In the genomic region with DNA sequence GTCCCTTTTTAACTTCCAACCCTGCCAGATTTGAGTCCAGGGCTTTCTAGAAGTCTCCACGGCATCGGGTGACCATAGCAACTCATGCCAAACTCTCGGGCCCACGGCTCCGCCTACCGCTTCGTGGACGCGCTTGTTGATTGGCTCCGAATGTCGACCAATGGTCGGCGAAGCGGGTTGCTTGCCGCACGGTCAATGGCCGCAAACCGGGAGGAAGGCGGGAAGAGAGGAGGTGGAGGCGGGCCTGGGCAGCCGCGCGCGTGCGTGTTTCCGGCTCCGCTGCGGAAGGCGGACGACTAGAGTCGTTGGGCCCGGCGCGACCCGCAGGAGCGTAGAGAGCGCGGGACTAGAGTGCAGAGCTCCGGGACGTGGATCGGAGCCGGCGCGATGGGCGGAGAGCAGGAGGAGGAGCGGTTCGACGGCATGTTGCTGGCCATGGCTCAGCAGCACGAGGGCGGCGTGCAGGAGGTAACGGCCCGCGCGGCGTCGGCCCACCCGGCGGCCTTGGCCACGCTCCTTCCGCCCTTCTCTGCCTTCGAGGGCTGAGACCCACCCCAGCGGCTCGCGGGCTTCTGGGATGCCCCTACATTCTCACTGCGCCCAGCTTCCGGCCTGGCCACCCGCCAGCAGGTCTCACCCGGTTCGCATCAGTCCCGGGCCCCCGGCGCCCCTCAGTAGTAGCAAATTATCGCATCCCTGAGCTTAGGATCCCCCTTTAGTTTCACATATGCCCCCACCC, we compare ENCODE assay signal across 1 cellular context.
TF ChIP-seq lines count a peak whose summit lies in the region.

A gene (plus strand): TSS at position 282 of the 739 bp plus-strand sequence. CDS start 106 bp downstream, at position 388.

TF ChIP-seq in HepG2, 621 proteins besides CTCF, POLR2A, EP300 and RAD21 (continued from another document and continues in another):
- TF ChIP-seq, protein P1, sequence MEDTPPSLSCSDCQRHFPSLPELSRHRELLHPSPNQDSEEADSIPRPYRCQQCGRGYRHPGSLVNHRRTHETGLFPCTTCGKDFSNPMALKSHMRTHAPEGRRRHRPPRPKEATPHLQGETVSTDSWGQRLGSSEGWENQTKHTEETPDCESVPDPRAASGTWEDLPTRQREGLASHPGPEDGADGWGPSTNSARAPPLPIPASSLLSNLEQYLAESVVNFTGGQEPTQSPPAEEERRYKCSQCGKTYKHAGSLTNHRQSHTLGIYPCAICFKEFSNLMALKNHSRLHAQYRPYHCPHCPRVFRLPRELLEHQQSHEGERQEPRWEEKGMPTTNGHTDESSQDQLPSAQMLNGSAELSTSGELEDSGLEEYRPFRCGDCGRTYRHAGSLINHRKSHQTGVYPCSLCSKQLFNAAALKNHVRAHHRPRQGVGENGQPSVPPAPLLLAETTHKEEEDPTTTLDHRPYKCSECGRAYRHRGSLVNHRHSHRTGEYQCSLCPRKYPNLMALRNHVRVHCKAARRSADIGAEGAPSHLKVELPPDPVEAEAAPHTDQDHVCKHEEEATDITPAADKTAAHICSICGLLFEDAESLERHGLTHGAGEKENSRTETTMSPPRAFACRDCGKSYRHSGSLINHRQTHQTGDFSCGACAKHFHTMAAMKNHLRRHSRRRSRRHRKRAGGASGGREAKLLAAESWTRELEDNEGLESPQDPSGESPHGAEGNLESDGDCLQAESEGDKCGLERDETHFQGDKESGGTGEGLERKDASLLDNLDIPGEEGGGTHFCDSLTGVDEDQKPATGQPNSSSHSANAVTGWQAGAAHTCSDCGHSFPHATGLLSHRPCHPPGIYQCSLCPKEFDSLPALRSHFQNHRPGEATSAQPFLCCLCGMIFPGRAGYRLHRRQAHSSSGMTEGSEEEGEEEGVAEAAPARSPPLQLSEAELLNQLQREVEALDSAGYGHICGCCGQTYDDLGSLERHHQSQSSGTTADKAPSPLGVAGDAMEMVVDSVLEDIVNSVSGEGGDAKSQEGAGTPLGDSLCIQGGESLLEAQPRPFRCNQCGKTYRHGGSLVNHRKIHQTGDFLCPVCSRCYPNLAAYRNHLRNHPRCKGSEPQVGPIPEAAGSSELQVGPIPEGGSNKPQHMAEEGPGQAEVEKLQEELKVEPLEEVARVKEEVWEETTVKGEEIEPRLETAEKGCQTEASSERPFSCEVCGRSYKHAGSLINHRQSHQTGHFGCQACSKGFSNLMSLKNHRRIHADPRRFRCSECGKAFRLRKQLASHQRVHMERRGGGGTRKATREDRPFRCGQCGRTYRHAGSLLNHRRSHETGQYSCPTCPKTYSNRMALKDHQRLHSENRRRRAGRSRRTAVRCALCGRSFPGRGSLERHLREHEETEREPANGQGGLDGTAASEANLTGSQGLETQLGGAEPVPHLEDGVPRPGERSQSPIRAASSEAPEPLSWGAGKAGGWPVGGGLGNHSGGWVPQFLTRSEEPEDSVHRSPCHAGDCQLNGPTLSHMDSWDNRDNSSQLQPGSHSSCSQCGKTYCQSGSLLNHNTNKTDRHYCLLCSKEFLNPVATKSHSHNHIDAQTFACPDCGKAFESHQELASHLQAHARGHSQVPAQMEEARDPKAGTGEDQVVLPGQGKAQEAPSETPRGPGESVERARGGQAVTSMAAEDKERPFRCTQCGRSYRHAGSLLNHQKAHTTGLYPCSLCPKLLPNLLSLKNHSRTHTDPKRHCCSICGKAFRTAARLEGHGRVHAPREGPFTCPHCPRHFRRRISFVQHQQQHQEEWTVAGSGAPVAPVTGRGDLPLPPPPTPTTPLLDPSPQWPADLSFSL (CRISPR knock-in tag; IDR thresholded peaks at IDR 0.05), result no peak
- TF ChIP-seq ZNF253 (CRISPR knock-in tag; IDR thresholded peaks at IDR 0.05; ENCODE audit: borderline replicate concordance) (no peak), ZNF598 (CRISPR knock-in tag; IDR thresholded peaks at IDR 0.05; ENCODE audit: borderline replicate concordance) (0 out of 2 replicates have a peak, but pooled peaks have one; percentile 68), ZNF703 (CRISPR knock-in tag; IDR thresholded peaks at IDR 0.05; ENCODE audit: borderline replicate concordance) (no peak; the same call in 1 of the 2 replicates), KAT2B (IDR thresholded peaks at IDR 0.05; ENCODE audit: borderline replicate concordance, low read depth, low read length) (no peak), GLI4 (CRISPR knock-in tag; IDR thresholded peaks at IDR 0.05; ENCODE audit: borderline replicate concordance) (peak; percentile 60), NR3C1 (CRISPR knock-in tag; IDR thresholded peaks at IDR 0.05) (no peak), NFYB (CRISPR knock-in tag; IDR thresholded peaks at IDR 0.05) (peak; percentile 94), HNRNPH1 (optimal IDR thresholded peaks at IDR 0.05; ENCODE audit: low read depth, low read length) (no peak), ELF1 (CRISPR knock-in tag; IDR thresholded peaks at IDR 0.05) (peak; percentile 83), MIER3 (CRISPR knock-in tag; IDR thresholded peaks at IDR 0.05; ENCODE audit: borderline replicate concordance) (0 out of 2 replicates have a peak, but pooled peaks have one; percentile 8), MZF1 (CRISPR knock-in tag; IDR thresholded peaks at IDR 0.05; ENCODE audit: borderline replicate concordance) (no peak), HNRNPUL1 (IDR thresholded peaks at IDR 0.05; ENCODE audit: low read depth, low read length) (no peak), ZNF720 (CRISPR knock-in tag; IDR thresholded peaks at IDR 0.05) (no peak), RXRB (CRISPR knock-in tag; IDR thresholded peaks at IDR 0.05; ENCODE audit: borderline replicate concordance) (peak; percentile 17), FOXJ3 (CRISPR knock-in tag; IDR thresholded peaks at IDR 0.05; ENCODE audit: borderline replicate concordance) (no peak), ZKSCAN8 (CRISPR knock-in tag; IDR thresholded peaks at IDR 0.05; ENCODE audit: borderline replicate concordance) (no peak), ZNF547 (CRISPR knock-in tag; IDR thresholded peaks at IDR 0.05) (peak; percentile 99), ZNF510 (CRISPR knock-in tag; IDR thresholded peaks at IDR 0.05; ENCODE audit: low read depth) (no peak; the same call in 1 of the 2 replicates)
- TF ChIP-seq, protein P2, sequence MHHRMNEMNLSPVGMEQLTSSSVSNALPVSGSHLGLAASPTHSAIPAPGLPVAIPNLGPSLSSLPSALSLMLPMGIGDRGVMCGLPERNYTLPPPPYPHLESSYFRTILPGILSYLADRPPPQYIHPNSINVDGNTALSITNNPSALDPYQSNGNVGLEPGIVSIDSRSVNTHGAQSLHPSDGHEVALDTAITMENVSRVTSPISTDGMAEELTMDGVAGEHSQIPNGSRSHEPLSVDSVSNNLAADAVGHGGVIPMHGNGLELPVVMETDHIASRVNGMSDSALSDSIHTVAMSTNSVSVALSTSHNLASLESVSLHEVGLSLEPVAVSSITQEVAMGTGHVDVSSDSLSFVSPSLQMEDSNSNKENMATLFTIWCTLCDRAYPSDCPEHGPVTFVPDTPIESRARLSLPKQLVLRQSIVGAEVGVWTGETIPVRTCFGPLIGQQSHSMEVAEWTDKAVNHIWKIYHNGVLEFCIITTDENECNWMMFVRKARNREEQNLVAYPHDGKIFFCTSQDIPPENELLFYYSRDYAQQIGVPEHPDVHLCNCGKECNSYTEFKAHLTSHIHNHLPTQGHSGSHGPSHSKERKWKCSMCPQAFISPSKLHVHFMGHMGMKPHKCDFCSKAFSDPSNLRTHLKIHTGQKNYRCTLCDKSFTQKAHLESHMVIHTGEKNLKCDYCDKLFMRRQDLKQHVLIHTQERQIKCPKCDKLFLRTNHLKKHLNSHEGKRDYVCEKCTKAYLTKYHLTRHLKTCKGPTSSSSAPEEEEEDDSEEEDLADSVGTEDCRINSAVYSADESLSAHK (CRISPR knock-in tag; IDR thresholded peaks at IDR 0.05; ENCODE audit: borderline replicate concordance), result no peak
- TF ChIP-seq, protein P3, sequence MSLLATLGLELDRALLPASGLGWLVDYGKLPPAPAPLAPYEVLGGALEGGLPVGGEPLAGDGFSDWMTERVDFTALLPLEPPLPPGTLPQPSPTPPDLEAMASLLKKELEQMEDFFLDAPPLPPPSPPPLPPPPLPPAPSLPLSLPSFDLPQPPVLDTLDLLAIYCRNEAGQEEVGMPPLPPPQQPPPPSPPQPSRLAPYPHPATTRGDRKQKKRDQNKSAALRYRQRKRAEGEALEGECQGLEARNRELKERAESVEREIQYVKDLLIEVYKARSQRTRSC (CRISPR knock-in tag; IDR thresholded peaks at IDR 0.05; ENCODE audit: low read depth), result no peak; the same call in 1 of the 2 replicates
- TF ChIP-seq, protein P4, sequence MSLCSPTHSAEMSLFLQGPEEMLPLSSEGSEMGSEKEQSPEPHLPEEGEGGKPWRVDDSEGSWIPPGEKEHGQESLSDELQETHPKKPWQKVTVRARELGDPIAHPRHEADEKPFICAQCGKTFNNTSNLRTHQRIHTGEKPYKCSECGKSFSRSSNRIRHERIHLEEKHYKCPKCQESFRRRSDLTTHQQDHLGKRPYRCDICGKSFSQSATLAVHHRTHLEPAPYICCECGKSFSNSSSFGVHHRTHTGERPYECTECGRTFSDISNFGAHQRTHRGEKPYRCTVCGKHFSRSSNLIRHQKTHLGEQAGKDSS (CRISPR knock-in tag; IDR thresholded peaks at IDR 0.05; ENCODE audit: borderline replicate concordance, low read depth), result no peak; the same call in 1 of the 2 replicates
- TF ChIP-seq, protein P5, sequence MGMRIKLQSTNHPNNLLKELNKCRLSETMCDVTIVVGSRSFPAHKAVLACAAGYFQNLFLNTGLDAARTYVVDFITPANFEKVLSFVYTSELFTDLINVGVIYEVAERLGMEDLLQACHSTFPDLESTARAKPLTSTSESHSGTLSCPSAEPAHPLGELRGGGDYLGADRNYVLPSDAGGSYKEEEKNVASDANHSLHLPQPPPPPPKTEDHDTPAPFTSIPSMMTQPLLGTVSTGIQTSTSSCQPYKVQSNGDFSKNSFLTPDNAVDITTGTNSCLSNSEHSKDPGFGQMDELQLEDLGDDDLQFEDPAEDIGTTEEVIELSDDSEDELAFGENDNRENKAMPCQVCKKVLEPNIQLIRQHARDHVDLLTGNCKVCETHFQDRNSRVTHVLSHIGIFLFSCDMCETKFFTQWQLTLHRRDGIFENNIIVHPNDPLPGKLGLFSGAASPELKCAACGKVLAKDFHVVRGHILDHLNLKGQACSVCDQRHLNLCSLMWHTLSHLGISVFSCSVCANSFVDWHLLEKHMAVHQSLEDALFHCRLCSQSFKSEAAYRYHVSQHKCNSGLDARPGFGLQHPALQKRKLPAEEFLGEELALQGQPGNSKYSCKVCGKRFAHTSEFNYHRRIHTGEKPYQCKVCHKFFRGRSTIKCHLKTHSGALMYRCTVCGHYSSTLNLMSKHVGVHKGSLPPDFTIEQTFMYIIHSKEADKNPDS (CRISPR knock-in tag; IDR thresholded peaks at IDR 0.05), result peak; percentile 36; the same call in 1 of the 2 replicates
- TF ChIP-seq, protein P6, sequence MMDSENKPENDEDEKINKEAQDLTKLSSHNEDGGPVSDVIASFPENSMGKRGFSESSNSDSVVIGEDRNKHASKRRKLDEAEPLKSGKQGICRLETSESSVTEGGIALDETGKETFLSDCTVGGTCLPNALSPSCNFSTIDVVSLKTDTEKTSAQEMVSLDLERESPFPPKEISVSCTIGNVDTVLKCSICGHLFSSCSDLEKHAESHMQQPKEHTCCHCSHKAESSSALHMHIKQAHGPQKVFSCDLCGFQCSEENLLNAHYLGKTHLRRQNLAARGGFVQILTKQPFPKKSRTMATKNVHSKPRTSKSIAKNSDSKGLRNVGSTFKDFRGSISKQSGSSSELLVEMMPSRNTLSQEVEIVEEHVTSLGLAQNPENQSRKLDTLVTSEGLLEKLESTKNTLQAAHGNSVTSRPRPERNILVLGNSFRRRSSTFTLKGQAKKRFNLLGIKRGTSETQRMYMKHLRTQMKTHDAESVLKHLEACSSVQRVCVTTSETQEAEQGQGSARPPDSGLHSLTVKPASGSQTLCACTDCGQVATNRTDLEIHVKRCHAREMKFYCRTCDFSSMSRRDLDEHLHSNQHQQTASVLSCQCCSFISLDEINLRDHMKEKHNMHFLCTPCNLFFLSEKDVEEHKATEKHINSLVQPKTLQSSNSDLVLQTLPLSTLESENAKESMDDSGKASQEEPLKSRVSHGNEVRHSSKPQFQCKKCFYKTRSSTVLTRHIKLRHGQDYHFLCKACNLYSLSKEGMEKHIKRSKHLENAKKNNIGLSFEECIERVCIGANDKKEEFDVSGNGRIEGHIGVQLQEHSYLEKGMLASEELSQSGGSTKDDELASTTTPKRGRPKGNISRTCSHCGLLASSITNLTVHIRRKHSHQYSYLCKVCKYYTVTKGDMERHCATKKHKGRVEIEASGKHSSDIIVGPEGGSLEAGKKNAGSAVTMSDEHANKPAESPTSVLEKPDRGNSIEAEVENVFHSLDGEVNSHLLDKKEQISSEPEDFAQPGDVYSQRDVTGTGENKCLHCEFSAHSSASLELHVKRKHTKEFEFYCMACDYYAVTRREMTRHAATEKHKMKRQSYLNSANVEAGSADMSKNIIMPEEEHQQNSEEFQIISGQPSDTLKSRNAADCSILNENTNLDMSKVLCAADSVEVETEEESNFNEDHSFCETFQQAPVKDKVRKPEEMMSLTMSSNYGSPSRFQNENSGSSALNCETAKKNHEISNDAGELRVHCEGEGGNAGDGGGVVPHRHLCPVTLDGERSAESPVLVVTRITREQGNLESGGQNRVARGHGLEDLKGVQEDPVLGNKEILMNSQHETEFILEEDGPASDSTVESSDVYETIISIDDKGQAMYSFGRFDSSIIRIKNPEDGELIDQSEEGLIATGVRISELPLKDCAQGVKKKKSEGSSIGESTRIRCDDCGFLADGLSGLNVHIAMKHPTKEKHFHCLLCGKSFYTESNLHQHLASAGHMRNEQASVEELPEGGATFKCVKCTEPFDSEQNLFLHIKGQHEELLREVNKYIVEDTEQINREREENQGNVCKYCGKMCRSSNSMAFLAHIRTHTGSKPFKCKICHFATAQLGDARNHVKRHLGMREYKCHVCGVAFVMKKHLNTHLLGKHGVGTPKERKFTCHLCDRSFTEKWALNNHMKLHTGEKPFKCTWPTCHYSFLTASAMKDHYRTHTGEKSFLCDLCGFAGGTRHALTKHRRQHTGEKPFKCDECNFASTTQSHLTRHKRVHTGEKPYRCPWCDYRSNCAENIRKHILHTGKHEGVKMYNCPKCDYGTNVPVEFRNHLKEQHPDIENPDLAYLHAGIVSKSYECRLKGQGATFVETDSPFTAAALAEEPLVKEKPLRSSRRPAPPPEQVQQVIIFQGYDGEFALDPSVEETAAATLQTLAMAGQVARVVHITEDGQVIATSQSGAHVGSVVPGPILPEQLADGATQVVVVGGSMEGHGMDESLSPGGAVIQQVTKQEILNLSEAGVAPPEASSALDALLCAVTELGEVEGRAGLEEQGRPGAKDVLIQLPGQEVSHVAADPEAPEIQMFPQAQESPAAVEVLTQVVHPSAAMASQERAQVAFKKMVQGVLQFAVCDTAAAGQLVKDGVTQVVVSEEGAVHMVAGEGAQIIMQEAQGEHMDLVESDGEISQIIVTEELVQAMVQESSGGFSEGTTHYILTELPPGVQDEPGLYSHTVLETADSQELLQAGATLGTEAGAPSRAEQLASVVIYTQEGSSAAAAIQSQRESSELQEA (CRISPR knock-in tag; IDR thresholded peaks at IDR 0.05; ENCODE audit: not compliant biosample characterization), result no peak
- TF ChIP-seq, protein P7, sequence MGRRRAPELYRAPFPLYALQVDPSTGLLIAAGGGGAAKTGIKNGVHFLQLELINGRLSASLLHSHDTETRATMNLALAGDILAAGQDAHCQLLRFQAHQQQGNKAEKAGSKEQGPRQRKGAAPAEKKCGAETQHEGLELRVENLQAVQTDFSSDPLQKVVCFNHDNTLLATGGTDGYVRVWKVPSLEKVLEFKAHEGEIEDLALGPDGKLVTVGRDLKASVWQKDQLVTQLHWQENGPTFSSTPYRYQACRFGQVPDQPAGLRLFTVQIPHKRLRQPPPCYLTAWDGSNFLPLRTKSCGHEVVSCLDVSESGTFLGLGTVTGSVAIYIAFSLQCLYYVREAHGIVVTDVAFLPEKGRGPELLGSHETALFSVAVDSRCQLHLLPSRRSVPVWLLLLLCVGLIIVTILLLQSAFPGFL (CRISPR knock-in tag; IDR thresholded peaks at IDR 0.05), result no peak
